ENCODE assay signal across 1 cellular context in the genomic region with DNA sequence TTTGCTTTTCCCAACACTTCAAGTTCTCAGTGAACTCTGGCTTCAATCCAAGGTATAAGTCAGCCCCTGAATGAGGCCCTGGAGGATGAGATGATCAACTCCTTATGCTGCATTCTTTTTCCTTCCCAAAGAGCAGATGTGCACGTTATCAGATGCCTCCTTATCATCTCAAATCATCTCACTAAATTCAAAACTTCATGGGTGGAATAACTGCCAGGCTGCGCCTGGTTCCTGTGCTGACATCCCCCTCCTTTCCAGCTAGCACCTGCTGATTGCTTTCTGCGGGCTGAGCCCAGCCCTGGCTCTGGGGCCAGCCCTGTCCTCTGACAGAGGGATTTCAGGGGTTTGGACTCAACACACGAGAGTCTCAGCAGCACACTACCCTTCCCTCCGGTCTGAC.
TF ChIP-seq lines count a peak whose summit lies in the region.

No MANE protein-coding gene starts in this region.

TF ChIP-seq in SK-N-SH, 30 proteins besides CTCF, POLR2A, EP300 and RAD21 (continued from another document):
- TF ChIP-seq MAX (IDR thresholded peaks at IDR 0.05; ENCODE audit: low read depth) (no peak), RCOR1 (IDR thresholded peaks at IDR 0.05; ENCODE audit: low read length) (peak; percentile 73; the same call in 1 of the 2 replicates), MEF2A (IDR thresholded peaks at IDR 0.05; ENCODE audit: borderline replicate concordance, low read depth) (no peak), GATA2 (CRISPR knock-in tag; IDR thresholded peaks at IDR 0.05) (peak; percentile 58), TCF12 (IDR thresholded peaks at IDR 0.05) (peak; percentile 11; the same call in 1 of the 2 replicates), RFX5 (IDR thresholded peaks at IDR 0.05; ENCODE audit: low read length) (no peak), RXRA (IDR thresholded peaks at IDR 0.05; ENCODE audit: borderline replicate concordance, low read depth) (no peak), USF2 (IDR thresholded peaks at IDR 0.05; ENCODE audit: borderline replicate concordance, low read depth, low read length) (no peak), CHD2 (IDR thresholded peaks at IDR 0.05; ENCODE audit: low read length, partially characterized antibody) (no peak), FOSL2 (IDR thresholded peaks at IDR 0.05; ENCODE audit: borderline replicate concordance, low read depth) (no peak)
- TF ChIP-seq, protein P1, sequence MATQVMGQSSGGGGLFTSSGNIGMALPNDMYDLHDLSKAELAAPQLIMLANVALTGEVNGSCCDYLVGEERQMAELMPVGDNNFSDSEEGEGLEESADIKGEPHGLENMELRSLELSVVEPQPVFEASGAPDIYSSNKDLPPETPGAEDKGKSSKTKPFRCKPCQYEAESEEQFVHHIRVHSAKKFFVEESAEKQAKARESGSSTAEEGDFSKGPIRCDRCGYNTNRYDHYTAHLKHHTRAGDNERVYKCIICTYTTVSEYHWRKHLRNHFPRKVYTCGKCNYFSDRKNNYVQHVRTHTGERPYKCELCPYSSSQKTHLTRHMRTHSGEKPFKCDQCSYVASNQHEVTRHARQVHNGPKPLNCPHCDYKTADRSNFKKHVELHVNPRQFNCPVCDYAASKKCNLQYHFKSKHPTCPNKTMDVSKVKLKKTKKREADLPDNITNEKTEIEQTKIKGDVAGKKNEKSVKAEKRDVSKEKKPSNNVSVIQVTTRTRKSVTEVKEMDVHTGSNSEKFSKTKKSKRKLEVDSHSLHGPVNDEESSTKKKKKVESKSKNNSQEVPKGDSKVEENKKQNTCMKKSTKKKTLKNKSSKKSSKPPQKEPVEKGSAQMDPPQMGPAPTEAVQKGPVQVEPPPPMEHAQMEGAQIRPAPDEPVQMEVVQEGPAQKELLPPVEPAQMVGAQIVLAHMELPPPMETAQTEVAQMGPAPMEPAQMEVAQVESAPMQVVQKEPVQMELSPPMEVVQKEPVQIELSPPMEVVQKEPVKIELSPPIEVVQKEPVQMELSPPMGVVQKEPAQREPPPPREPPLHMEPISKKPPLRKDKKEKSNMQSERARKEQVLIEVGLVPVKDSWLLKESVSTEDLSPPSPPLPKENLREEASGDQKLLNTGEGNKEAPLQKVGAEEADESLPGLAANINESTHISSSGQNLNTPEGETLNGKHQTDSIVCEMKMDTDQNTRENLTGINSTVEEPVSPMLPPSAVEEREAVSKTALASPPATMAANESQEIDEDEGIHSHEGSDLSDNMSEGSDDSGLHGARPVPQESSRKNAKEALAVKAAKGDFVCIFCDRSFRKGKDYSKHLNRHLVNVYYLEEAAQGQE (IDR thresholded peaks at IDR 0.05; ENCODE audit: low read depth, low read length): no peak
